In the genomic region with DNA sequence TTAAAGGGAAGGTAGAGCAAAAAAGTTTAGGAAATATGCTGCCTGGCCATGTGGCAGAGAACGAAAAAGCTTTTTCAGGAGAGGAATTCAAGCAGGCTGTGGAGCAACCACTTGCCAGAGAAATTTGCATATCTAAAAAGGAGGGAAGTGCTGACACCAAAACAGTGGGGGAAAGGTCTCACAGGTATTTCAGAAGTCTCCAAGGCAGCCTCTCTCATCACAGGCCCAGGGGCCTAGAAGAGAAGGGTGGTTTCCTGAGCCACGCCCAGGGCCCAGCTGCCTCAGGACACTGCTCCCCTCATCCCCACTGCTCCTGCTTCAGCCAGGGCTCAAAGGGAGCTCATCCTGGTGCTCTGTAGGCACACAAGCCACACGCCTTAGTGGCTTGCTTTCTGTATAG, we compare ENCODE assay signal across 14 cellular contexts.
DNase-seq lines count a peak whose midpoint lies in the region; ATAC-seq and FAIRE-seq lines count a peak whose summit lies in the region.
"Had no signal": no experiment of that assay in that cellular context is flagged by ENCODE, and none has a peak within 500 bp of the region (broad histone marks: within the 10 kb centered on the region; RNA-seq: fewer than 3 reads in every experiment).

No MANE protein-coding gene starts in this region.

- FAIRE-seq in GM19239 (lab: Jason Lieb, UNC), result peak; percentile 95
- FAIRE-seq: small intestine had no signal

- H3K9me3 ChIP-seq in KOPT-K1 (ENCODE audit: insufficient read depth, low read length, poor library complexity, severe bottlenecking), result no peaks in the 10 kb centered on the region
- H3K9me3 ChIP-seq: transverse colon had no signal

- no peaks in the 10 kb centered on the region for H3K36me3 Mint-ChIP-seq in stimulated activated effector memory CD8-positive, alpha-beta T cell treated with anti-CD3 and anti-CD28 coated beads, Interleukin-12 subunit alpha, Interleukin-12 subunit beta, amount 100 ng/mL, for 72 hours

- H3K4me1 Mint-ChIP-seq in stimulated activated effector memory CD8-positive, alpha-beta T cell treated with anti-CD3 and anti-CD28 coated beads, Interleukin-12 subunit alpha, Interleukin-12 subunit beta, amount 100 ng/mL, for 72 hours, result peaks cover 30% of the 10 kb centered on the region

- peak; percentile 39 for ATAC-seq in HG02678 (IDR thresholded peaks at IDR 0.05; ENCODE audit: unreplicated experiment)
- ATAC-seq in stimulated activated effector memory CD8-positive, alpha-beta T cell treated with anti-CD3 and anti-CD28 coated beads, Interleukin-12 subunit alpha, Interleukin-12 subunit beta, amount 100 ng/mL, for 72 hours, result no peak
- ATAC-seq in GM18520 (IDR thresholded peaks at IDR 0.05; ENCODE audit: unreplicated experiment), result no peak

- no peaks in the 10 kb centered on the region for H3K9me3 Mint-ChIP-seq in stimulated activated effector memory CD8-positive, alpha-beta T cell treated with anti-CD3 and anti-CD28 coated beads, Interleukin-12 subunit alpha, Interleukin-12 subunit beta, amount 100 ng/mL, for 72 hours

- peak overlapping the region; percentile 7 for H3K27ac ChIP-seq in KOPT-K1 (ENCODE audit: low read depth, low read length, poor library complexity, severe bottlenecking)
- H3K27ac ChIP-seq: transverse colon had no signal

- H3K36me3 ChIP-seq in KOPT-K1 (ENCODE audit: insufficient read depth, low read length), result peaks cover 14% of the 10 kb centered on the region; the same call in 1 of the 2 replicates
- H3K36me3 ChIP-seq: transverse colon had no signal

- H3K27ac Mint-ChIP-seq in stimulated activated effector memory CD8-positive, alpha-beta T cell treated with anti-CD3 and anti-CD28 coated beads, Interleukin-12 subunit alpha, Interleukin-12 subunit beta, amount 100 ng/mL, for 72 hours, result peak overlapping the region; percentile 81
- H3K27ac Mint-ChIP-seq: activated naive CD8-positive, alpha-beta T cell had no signal

- DNase-seq in GM19239 (ENCODE audit: insufficient read length, low spot score), result no peak
- DNase-seq in stimulated activated effector memory CD8-positive, alpha-beta T cell treated with anti-CD3 and anti-CD28 coated beads, Interleukin-12 subunit alpha, Interleukin-12 subunit beta, amount 100 ng/mL, for 72 hours (ENCODE audit: low spot score in 2 of 2), result no peak
- no peak for DNase-seq in activated CD4-positive, alpha-beta T cell treated with anti-CD3 and anti-CD28 coated beads, Interleukin-2, amount 50 U/mL, for 1 hour
- DNase-seq in activated CD4-positive, alpha-beta T cell treated with anti-CD3 and anti-CD28 coated beads, Interleukin-2, amount 50 U/mL, for 48 hours, result no peak
- DNase-seq: central memory CD4-positive, alpha-beta T cell; hippocampal formation; MV-4-11; NCI-H345; small intestine; transverse colon had no signal

- no peak overlapping the region for H3K4me3 Mint-ChIP-seq in stimulated activated effector memory CD8-positive, alpha-beta T cell treated with anti-CD3 and anti-CD28 coated beads, Interleukin-12 subunit alpha, Interleukin-12 subunit beta, amount 100 ng/mL, for 72 hours
- H3K4me3 Mint-ChIP-seq: activated naive CD8-positive, alpha-beta T cell had no signal
